Comparison of ENCODE assay signal across 20 cellular contexts in the genomic region with DNA sequence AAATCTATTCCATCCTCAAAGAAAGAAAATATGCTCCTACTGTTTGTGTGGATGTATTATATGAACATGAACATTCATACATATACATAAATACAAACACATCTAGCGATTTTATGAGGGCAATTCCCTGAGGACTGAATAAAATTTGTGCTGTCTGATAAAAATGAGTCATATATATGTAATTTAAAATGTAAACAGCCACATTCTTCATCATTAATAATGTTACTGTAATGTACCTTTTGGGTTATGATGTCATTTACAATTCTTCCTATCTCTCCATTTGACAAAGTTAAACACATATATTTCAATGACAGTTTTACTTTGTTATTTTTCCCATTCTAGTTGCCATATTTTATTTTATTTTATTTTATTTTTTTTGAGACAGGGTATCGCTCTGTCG.
"Had no signal": no experiment of that assay in that cellular context is flagged by ENCODE, and none has a peak within 500 bp of the region (broad histone marks: within the 10 kb centered on the region; RNA-seq: fewer than 3 reads in every experiment).

No MANE protein-coding gene starts in this region.

- H3K27ac ChIP-seq: dorsolateral prefrontal cortex, gastrocnemius medialis, neural progenitor cell, parathyroid adenoma, stomach, thyroid gland had no signal

- H3K27me3 ChIP-seq: dorsolateral prefrontal cortex, gastrocnemius medialis, neural progenitor cell, stomach, thyroid gland had no signal

- H3K36me3 ChIP-seq: gastrocnemius medialis, neural progenitor cell, thyroid gland had no signal

- FAIRE-seq: colon, keratinocyte had no signal

- H3K79me2 ChIP-seq: parathyroid adenoma had no signal

- H3K4me2 ChIP-seq: neural progenitor cell had no signal

- H2AFZ ChIP-seq: neural progenitor cell, parathyroid adenoma had no signal

- DNase-seq: dorsolateral prefrontal cortex; effector CD4-positive, alpha-beta T cell; gastrocnemius medialis; head of caudate nucleus; left ventricle myocardium superior; naive thymus-derived CD4-positive, alpha-beta T cell; stimulated activated CD4-positive, alpha-beta T cell treated with anti-CD3 and anti-CD28 coated beads, Interleukin-12 subunit alpha, Interleukin-12 subunit beta, amount 100 ng/mL, for 4 hours; stimulated activated CD4-positive, alpha-beta T cell treated with anti-CD3 and anti-CD28 coated beads, Interleukin-1b, Interleukin-23, amount 100 ng/mL, for 48 hours; stimulated activated CD4-positive, alpha-beta T cell treated with anti-CD3 and anti-CD28 coated beads, Interleukin-4, amount 100 ng/mL, for 24 hours; stimulated activated naive CD4-positive, alpha-beta T cell treated with Interleukin-2 at 50 U/mL for 16 hours; stomach; thyroid gland had no signal

- H3K4me3 ChIP-seq: dorsolateral prefrontal cortex, gastrocnemius medialis, lung, neural progenitor cell, smooth muscle cell, stomach, thyroid gland had no signal

- H3K9ac ChIP-seq: neural progenitor cell, parathyroid adenoma had no signal

- H3K4me1 ChIP-seq: neural progenitor cell had no signal

- ATAC-seq: gastrocnemius medialis; left ventricle myocardium superior; naive thymus-derived CD4-positive, alpha-beta T cell; sciatic nerve; stimulated activated effector memory CD8-positive, alpha-beta T cell treated with anti-CD3 and anti-CD28 coated beads, Interleukin-12 subunit alpha, Interleukin-12 subunit beta, amount 100 ng/mL, for 72 hours had no signal

- H3K9me3 ChIP-seq: gastrocnemius medialis, stomach, thyroid gland had no signal
